In genomic region chr5:61019642-61020041, GRCh38 we compare ENCODE assay signal across 17 cellular contexts.
"Had no signal": no experiment of that assay in that cellular context is flagged by ENCODE, and none has a peak within 500 bp of the region (broad histone marks: within the 10 kb centered on the region; RNA-seq: fewer than 3 reads in every experiment).

No MANE protein-coding gene starts in this region.

- H3K27me3 ChIP-seq: ascending aorta, cardiac muscle cell, colonic mucosa, hepatocyte, right lobe of liver, tibial nerve, vagina had no signal

- H3K27me3 Mint-ChIP-seq: activated CD4-positive, alpha-beta T cell treated with anti-CD3 and anti-CD28 coated beads, Interleukin-2, amount 10 ng/mL, durations not matched to agents 7 days and 5 days; activated naive CD8-positive, alpha-beta T cell; activated T-cell treated with anti-CD3 and anti-CD28 coated beads, Interleukin-2, amount 50 U/mL, for 24 hours; naive thymus-derived CD4-positive, alpha-beta T cell; stimulated activated memory B cell treated with anti-CD40 and anti-IgM and Interleukin-4, amounts not matched to agents 10 μg/mL and 1 μg/mL and 100 μg/mL, for 72 hours had no signal

- ATAC-seq: naive thymus-derived CD4-positive, alpha-beta T cell; stimulated activated memory B cell treated with anti-CD40 and anti-IgM and Interleukin-4, amounts not matched to agents 10 μg/mL and 1 μg/mL and 100 μg/mL, for 72 hours had no signal

- H3K4me3 ChIP-seq: ascending aorta, cardiac muscle cell, colonic mucosa, hepatocyte, right lobe of liver, tibial nerve, vagina had no signal

- H3K27ac ChIP-seq: ascending aorta, cardiac muscle cell, colonic mucosa, hepatocyte, right lobe of liver, tibial nerve, vagina had no signal

- DNase-seq: activated CD4-positive, alpha-beta T cell treated with anti-CD3 and anti-CD28 coated beads, Interleukin-2, amount 10 ng/mL, durations not matched to agents 7 days and 5 days; activated CD4-positive, CD25-positive, alpha-beta regulatory T cell; activated effector memory CD4-positive, alpha-beta T cell treated with anti-CD3 and anti-CD28 coated beads, Interleukin-2, amount 50 U/mL, for 16 hours; activated T-cell treated with anti-CD3 and anti-CD28 coated beads, Interleukin-2, amount 50 U/mL, for 24 hours; colonic mucosa; effector CD4-positive, alpha-beta T cell; naive thymus-derived CD4-positive, alpha-beta T cell; right lobe of liver; stimulated activated CD4-positive, alpha-beta T cell treated with anti-CD3 and anti-CD28 coated beads, Interleukin-1b, Interleukin-23, amount 100 ng/mL, for 48 hours had no signal

- H3K9me3 Mint-ChIP-seq: activated CD4-positive, alpha-beta T cell treated with anti-CD3 and anti-CD28 coated beads, Interleukin-2, amount 10 ng/mL, durations not matched to agents 7 days and 5 days; activated T-cell treated with anti-CD3 and anti-CD28 coated beads, Interleukin-2, amount 50 U/mL, for 24 hours; stimulated activated memory B cell treated with anti-CD40 and anti-IgM and Interleukin-4, amounts not matched to agents 10 μg/mL and 1 μg/mL and 100 μg/mL, for 72 hours; T-helper 1 cell treated with Interleukin-12 subunit alpha and Interleukin-12 subunit beta and Interleukin-4 antibody, amounts not matched to agents 30 μg/mL and 1 μg/mL, for 36 hours had no signal

- H3K4me1 ChIP-seq: colonic mucosa, right lobe of liver, vagina had no signal

- H3K9me3 ChIP-seq: ascending aorta, colonic mucosa, right lobe of liver, vagina had no signal

- H3K4me3 Mint-ChIP-seq: activated CD4-positive, alpha-beta T cell treated with anti-CD3 and anti-CD28 coated beads, Interleukin-2, amount 10 ng/mL, durations not matched to agents 7 days and 5 days; activated naive CD8-positive, alpha-beta T cell; activated T-cell treated with anti-CD3 and anti-CD28 coated beads, Interleukin-2, amount 50 U/mL, for 24 hours; naive thymus-derived CD4-positive, alpha-beta T cell; stimulated activated memory B cell treated with anti-CD40 and anti-IgM and Interleukin-4, amounts not matched to agents 10 μg/mL and 1 μg/mL and 100 μg/mL, for 72 hours; T-helper 1 cell treated with Interleukin-12 subunit alpha and Interleukin-12 subunit beta and Interleukin-4 antibody, amounts not matched to agents 30 μg/mL and 1 μg/mL, for 36 hours had no signal

- H3K4me1 Mint-ChIP-seq: activated CD4-positive, alpha-beta T cell treated with anti-CD3 and anti-CD28 coated beads, Interleukin-2, amount 10 ng/mL, durations not matched to agents 7 days and 5 days; stimulated activated memory B cell treated with anti-CD40 and anti-IgM and Interleukin-4, amounts not matched to agents 10 μg/mL and 1 μg/mL and 100 μg/mL, for 72 hours had no signal

- H3K27ac Mint-ChIP-seq: activated CD4-positive, alpha-beta T cell treated with anti-CD3 and anti-CD28 coated beads, Interleukin-2, amount 10 ng/mL, durations not matched to agents 7 days and 5 days; activated naive CD8-positive, alpha-beta T cell; activated T-cell treated with anti-CD3 and anti-CD28 coated beads, Interleukin-2, amount 50 U/mL, for 24 hours; naive thymus-derived CD4-positive, alpha-beta T cell; stimulated activated memory B cell treated with anti-CD40 and anti-IgM and Interleukin-4, amounts not matched to agents 10 μg/mL and 1 μg/mL and 100 μg/mL, for 72 hours; T-helper 1 cell treated with Interleukin-12 subunit alpha and Interleukin-12 subunit beta and Interleukin-4 antibody, amounts not matched to agents 30 μg/mL and 1 μg/mL, for 36 hours had no signal

- H3K36me3 ChIP-seq: ascending aorta, cardiac muscle cell, colonic mucosa, right lobe of liver, tibial nerve, vagina had no signal
